In the genomic region with DNA sequence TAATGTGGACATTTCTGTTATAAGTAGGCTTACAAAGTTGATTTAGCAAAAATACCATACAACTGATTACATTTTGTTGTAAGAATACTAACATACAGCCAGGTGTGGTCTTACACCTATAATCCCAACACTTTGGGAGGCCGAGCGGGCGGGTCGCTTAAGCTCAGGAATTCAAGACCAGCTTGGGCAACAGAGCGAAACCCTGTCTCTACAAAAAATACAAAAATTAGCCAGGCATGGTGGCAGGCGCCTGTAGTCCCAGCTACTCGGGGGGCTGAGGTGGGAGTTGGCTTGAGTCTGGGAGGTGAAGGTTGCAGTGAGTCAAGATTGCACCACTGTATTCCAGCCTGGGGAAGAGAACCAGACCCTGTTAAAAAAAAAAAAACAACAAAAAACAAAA, we compare ENCODE assay signal across 35 cellular contexts.
"Had no signal": no experiment of that assay in that cellular context is flagged by ENCODE, and none has a peak within 500 bp of the region (broad histone marks: within the 10 kb centered on the region; RNA-seq: fewer than 3 reads in every experiment).

No MANE protein-coding gene starts in this region.

- H3K27me3 ChIP-seq: MG63 had no signal

- H3K9me3 ChIP-seq: MG63 had no signal

- H3K4me3 ChIP-seq: MG63 had no signal

- H3K27ac ChIP-seq: KMS-11 had no signal

- DNase-seq: Karpas-422, Kasumi-1, KG1, MG63, MM.1S, MV-4-11, NCI-H1048, NCI-H1092, NCI-H1092 treated with DMSO at 0.1 percent for 48 hours, NCI-H1105, NCI-H1105 treated with DMSO at 0.1 percent for 48 hours, NCI-H1417, NCI-H1417 treated with DMSO at 0.1 percent for 48 hours, NCI-H1436, NCI-H1436 treated with DMSO at 0.1 percent for 48 hours, NCI-H146, NCI-H1694, NCI-H1694 treated with DMSO at 0.1 percent for 48 hours, NCI-H187, NCI-H187 treated with DMSO at 0.1 percent for 48 hours, NCI-H1930, NCI-H2029, NCI-H2029 treated with DMSO at 0.1 percent for 48 hours, NCI-H2081, NCI-H2081 treated with DMSO at 0.1 percent for 48 hours, NCI-H2107, NCI-H2171, NCI-H2171 treated with DMSO at 0.1 percent for 48 hours, NCI-H2227 treated with DMSO at 0.1 percent for 48 hours, NCI-H226, NCI-H345, NCI-H446, NCI-H446 treated with DMSO at 0.1 percent for 48 hours, NCI-H510A had no signal
